8 cellular contexts compared by ENCODE assay signal in genomic region chr6:31971279-31971992, GRCh38. TPM values are rescaled to one million over a fixed set of nuclear protein-coding genes. Genes with fewer than 3 reads are reported as not detected.
DNase-seq lines count a peak whose midpoint lies in the region; ATAC-seq, FAIRE-seq and TF ChIP-seq lines count a peak whose summit lies in the region.

No MANE protein-coding gene starts in this region.

- H3K36me3 ChIP-seq in GM12878 (ENCODE audit: control insufficient read depth in 2 of 2, insufficient read depth in 2 of 2, low read length in 1 of 2) (peaks cover 8 to 12% of the 10 kb centered on the region in 2 experiments; a peak in 3 of 4 replicates), liver (ENCODE audit: control insufficient read depth in 4 of 4, insufficient read depth in 3 of 4, low read depth in 1 of 4, low read length in 3 of 4) (peaks cover 10 to 41% (median 25%) of the 10 kb centered on the region in 4 donors), tibial artery (peaks cover 15 to 50% (median 37%) of the 10 kb centered on the region in 3 donors)

- TF ChIP-seq EP300 in A549 (IDR thresholded peaks at IDR 0.05) (no peak), GM12878 (IDR thresholded peaks at IDR 0.05; ENCODE audit: borderline replicate concordance in 1 of 2, control insufficient read depth in 1 of 2, low read depth in 2 of 2, low read length in 2 of 2) (no peak)

- DNase-seq in A549 (ENCODE audit: low read depth in 1 of 2, low spot score in 1 of 2): no peak
- DNase-seq in HEK293T (ENCODE audit: extremely low spot score): no peak
- DNase-seq in GM12878 (ENCODE audit: low read depth, low spot score): no peak
- DNase-seq in tibial artery: no peak
- no peak for DNase-seq in HuH-7 (ENCODE audit: low spot score)
- no peak for DNase-seq in DMS53 treated with DMSO at 0.1 percent for 48 hours (lab: John Stamatoyannopoulos, UW; ENCODE audit: unreplicated experiment)
- no peak for DNase-seq in GM13976 (ENCODE audit: low spot score)

- ATAC-seq in A549: peak; percentile 30 to 40
- ATAC-seq in GM12878: no peak; the same call in 1 of the 3 replicates

- intact Hi-C loops in GM12878 (cut with micrococcal nuclease; ENCODE audit: unreplicated experiment): no loop called here
- intact Hi-C loops in tibial artery (cut with DNase I; ENCODE audit: low total_unique reads): no loop called here

- 8% methylated on average over 13 of the region's 29 CpGs for WGBS in A549 (ENCODE audit: missing lambda C conversion rate)
- WGBS in GM12878 (ENCODE audit: insufficient coverage, insufficient replicate concordance, low lambda C conversion rate, missing lambda C conversion rate): 27% methylated on average over 28 of the region's 29 CpGs
- WGBS in liver: 21% methylated on average over 29 of the region's 29 CpGs

- TF ChIP-seq POLR2A in A549 (IDR thresholded peaks at IDR 0.05; ENCODE audit: low read length) (no peak), GM12878 (IDR thresholded peaks at IDR 0.05; ENCODE audit: low read depth, low read length) (no peak; the same call in 1 of the 2 replicates)

- H3K4me3 ChIP-seq in A549: peak overlapping the region; percentile 72
- H3K4me3 ChIP-seq in GM12878: peak overlapping the region; percentile 66
- H3K4me3 ChIP-seq in liver (ENCODE audit: low read depth in 1 of 3, low read length in 3 of 3): peak overlapping the region; percentile 69 to 93 (median 78)
- H3K4me3 ChIP-seq in tibial artery: peak overlapping the region; percentile 72 to 75

- FAIRE-seq in A549 (lab: Jason Lieb, UNC): no peak
- peak; percentile 84 for FAIRE-seq in GM12878 (lab: Jason Lieb, UNC)

- H2AFZ ChIP-seq in GM12878 (ENCODE audit: control insufficient read depth, low read depth, low read length): peak overlapping the region; percentile 99

- SMC1A ChIA-PET in GM12878 (lab: Charles Lee; ENCODE audit: uncharacterized antibody, unreplicated experiment): interaction anchor here (1.0 to 1.8 kb wide), 3 partner anchors 12 to 69 kb away, joined by 3 to 17 read pairs (median 3); partner anchors contain the start of genes NELFE, SKIC2 and ZBTB12

- peaks cover 22% of the 10 kb centered on the region for H3K79me2 ChIP-seq in GM12878 (ENCODE audit: control insufficient read depth, insufficient read depth, low read length)

- TF ChIP-seq RAD21 in A549 (conservative IDR thresholded peaks at IDR 0.05 in 1 of 2, IDR thresholded peaks at IDR 0.05 in 1 of 2) (no peak), GM12878 (IDR thresholded peaks at IDR 0.05; ENCODE audit: insufficient read depth, low read depth, low read length) (no peak), liver (IDR thresholded peaks at IDR 0.05) (no peak)

- TF ChIP-seq CTCF in A549 (IDR thresholded peaks at IDR 0.05) (no peak), GM12878 (IDR thresholded peaks at IDR 0.05 in 2 of 3, conservative IDR thresholded peaks at IDR 0.05 in 1 of 3; ENCODE audit: control insufficient read depth in 2 of 3, extremely low read depth in 1 of 3, insufficient read depth in 1 of 3, low read depth in 3 of 3, low read length in 3 of 3) (no peak), liver (IDR thresholded peaks at IDR 0.05; ENCODE audit: low read depth, low read length, missing input control) (no peak), tibial artery (IDR thresholded peaks at IDR 0.05) (no peak), GM13976 (IDR thresholded peaks at IDR 0.05; ENCODE audit: borderline replicate concordance, control extremely low read depth, extremely low read depth, insufficient read depth, missing control alignments) (no peak)

- peaks cover 17% of the 10 kb centered on the region; the same call in 1 of the 3 replicates for H3K4me1 ChIP-seq in A549
- peaks cover 13% of the 10 kb centered on the region for H3K4me1 ChIP-seq in GM12878 (ENCODE audit: control insufficient read depth, insufficient read depth, low read length)
- peaks cover 6 to 34% (median 29%) of the 10 kb centered on the region in 4 donors for H3K4me1 ChIP-seq in liver (ENCODE audit: control insufficient read depth in 4 of 4, insufficient read depth in 4 of 4, low read length in 3 of 4)
- peaks cover 0 to 36% (median 28%) of the 10 kb centered on the region in 4 donors for H3K4me1 ChIP-seq in tibial artery

- RAD21 ChIA-PET in GM12878 (lab: Charles Lee; ENCODE audit: unreplicated experiment): interaction anchor here (0.7 to 1.9 kb wide), 9 partner anchors 13 to 309 kb away, joined by 3 to 11 read pairs (median 3); partner anchors contain the start of genes NELFE, NEU1 and SKIC2

- no peaks in the 10 kb centered on the region for H3K9me3 ChIP-seq in A549
- no peaks in the 10 kb centered on the region for H3K9me3 ChIP-seq in GM12878 (replicated peaks; ENCODE audit: control insufficient read depth, insufficient read depth, low read length)
- H3K9me3 ChIP-seq in liver (ENCODE audit: control insufficient read depth in 4 of 4, low read length in 3 of 4): no peaks in the 10 kb centered on the region
- H3K9me3 ChIP-seq in tibial artery: no peaks in the 10 kb centered on the region

- in situ Hi-C loops in GM12878 (cut with MboI): loop anchor here (10.0 kb wide), 1 partner anchor 63 kb away; the partner anchor contains the start of gene CYP21A2
- in situ Hi-C loops in GM13976 (cut with MboI; ENCODE audit: low sequenced_read_pairs, unreplicated experiment): no loop called here

- H3K27me3 ChIP-seq in GM12878 (replicated peaks in 1 of 2; ENCODE audit: control insufficient read depth in 2 of 2, insufficient read depth in 2 of 2, low read length in 1 of 2) (no peaks in the 10 kb centered on the region), liver (ENCODE audit: control insufficient read depth in 4 of 4, insufficient read depth in 4 of 4, low read length in 3 of 4) (no peaks in the 10 kb centered on the region), tibial artery (no peaks in the 10 kb centered on the region)

- H4K20me1 ChIP-seq in GM12878 (ENCODE audit: control insufficient read depth, insufficient read depth): no peaks in the 10 kb centered on the region

- H3K4me2 ChIP-seq in A549: peak overlapping the region; percentile 96
- H3K4me2 ChIP-seq in GM12878 (ENCODE audit: control insufficient read depth, insufficient read depth): peak overlapping the region; percentile 100

- POLR2A ChIA-PET in A549 (lab: Yijun Ruan, JAX): interaction anchor here (1.1 to 1.8 kb wide), 3 partner anchors 13 to 136 kb away, joined by 6 to 13 read pairs (median 9); partner anchors contain the start of genes NELFE and SKIC2
- POLR2A ChIA-PET in HEK293T (lab: Yijun Ruan, JAX): interaction anchor here (0.8 to 7.0 kb wide), 15 partner anchors 9 to 430 kb away, joined by 3 to 84 read pairs (median 5); partner anchors contain the start of genes AGPAT1, BAG6, DDX39B and EHMT2
- POLR2A ChIA-PET in GM12878 (lab: Charles Lee): interaction anchor here (0.5 to 4.3 kb wide), 5 partner anchors 14 to 424 kb away, joined by 3 to 48 read pairs (median 4); partner anchors contain the start of genes NELFE, NFKBIL1, SKIC2 and ZBTB12

- CTCF ChIA-PET in A549 (lab: Yijun Ruan, JAX): interaction anchor here (0.5 to 2.1 kb wide), 5 partner anchors 12 to 124 kb away, joined by 3 to 10 read pairs (median 6); partner anchors contain the start of gene SKIC2
- CTCF ChIA-PET in HEK293T (lab: Yijun Ruan, JAX): no interaction called here
- CTCF ChIA-PET in GM12878 (lab: Yijun Ruan, JAX): interaction anchor here (0.6 to 3.1 kb wide), 4 partner anchors 12 to 430 kb away, joined by 3 to 10 read pairs (median 4); partner anchors contain the start of genes NELFE and SKIC2

- TSS peak; percentile 92 for BruUV-seq in GM12878 (replicated peaks; lab: Mats Ljungman, UMichigan)

- H3K27ac ChIP-seq in A549 (peak overlapping the region; percentile 89 to 93), GM12878 (ENCODE audit: control insufficient read depth, insufficient read depth) (peak overlapping the region; percentile 99), liver (ENCODE audit: low read depth in 1 of 2, low read length in 2 of 2) (peak overlapping the region; percentile 98 to 99), tibial artery (peak overlapping the region; percentile 93 to 95)

- H3K9ac ChIP-seq in GM12878 (ENCODE audit: control insufficient read depth, insufficient read depth, low read length) (peak overlapping the region; percentile 90), liver (ENCODE audit: low read depth in 1 of 2, low read length in 2 of 2) (peak overlapping the region; percentile 69 to 82)

RNA-seq across cellular contexts. Expression of gene DXO, which starts 0.5 kb away (rescaled TPM):
- polyA plus RNA-seq in A549 (2011; rRNA removed) (12.7 and 16.0 TPM in 2 replicates), A549 (2017; fragmentation: RNase III; extraction: RNeasy Plus Mini Kit Qiagen cat#74134 plus additional on column Dnase treatment) (11.6 to 15.6 TPM (median 14.6 TPM) in 3 replicates), GM12878 (2011; rRNA removed) (6.5 and 13.4 TPM in 2 replicates), GM12878 (2014; fragmentation: Illumina TruSeq; extraction: Trizol) (14.7 and 14.9 TPM in 2 replicates), GM12878 (2014; fragmentation: Nextera tagmentation; extraction: Ambion mirVana) (1 to 10 TPM; 4.5 to 6.4 TPM), GM12878 (2014; rRNA removed) (21.4 and 23.5 TPM in 2 replicates), GM12878 (2016; fragmentation: Nextera tagmentation; extraction: Ambion mirVana) (10 to 100 TPM; 18.9 to 20.8 TPM), liver (1 to 10 TPM; 8.9 to 9.7 TPM)
- 17.6 and 19.7 TPM in 2 replicates for polyA plus RNA-seq in A549 (2012; cell fraction: cytosol; rRNA removed)
- polyA plus RNA-seq in A549 (2012; cell fraction: nucleus; rRNA removed): 53.1 and 54.8 TPM in 2 replicates
- 23.9 and 27.7 TPM in 2 replicates for polyA minus RNA-seq in A549 (2011; rRNA and poly(A)+ RNA removed)
- 21.1 and 23.4 TPM in 2 replicates for total RNA-seq in GM12878 (2013; cell fraction: nucleolus; rRNA removed)
- total RNA-seq in GM12878 (2014; rRNA removed) (17.4 and 17.6 TPM in 2 replicates), GM12878 (2014; rRNA removed; fragmentation: Illumina TruSeq; extraction: Trizol) (11.7 and 12.3 TPM in 2 replicates), GM12878 (2021) (18.5 and 20.2 TPM in 2 replicates), liver (10 to 100 TPM in 1 of 2 donors, 1 to 10 TPM in 1; 4.5 to 11.0 TPM)
- 10.8 TPM for polyA plus RNA-seq in GM12878 (2011; ENCODE audit: low read depth)
- polyA plus RNA-seq in GM12878 (2011; cell fraction: cytosol; rRNA removed): 22.0 and 24.7 TPM in 2 replicates
- 77.8 and 90.8 TPM in 2 replicates for polyA plus RNA-seq in GM12878 (2011; cell fraction: nucleus; rRNA removed)
- 19.5 and 22.7 TPM in 2 replicates for polyA plus RNA-seq in GM12878 (2012)
- polyA minus RNA-seq in GM12878 (2011; rRNA and poly(A)+ RNA removed): 9.9 and 19.3 TPM in 2 replicates
- 4.9 and 9.1 TPM in 2 replicates for polyA minus RNA-seq in GM12878 (2011; cell fraction: cytosol; rRNA and poly(A)+ RNA removed)
- polyA minus RNA-seq in GM12878 (2011; cell fraction: nucleus; rRNA and poly(A)+ RNA removed): 24.3 and 30.0 TPM in 2 replicates

RNA-seq across cellular contexts. Expression of gene C4A, which starts 10.4 kb away (rescaled TPM):
- polyA plus RNA-seq in A549 (2011; rRNA removed) (1.6 and 1.8 TPM in 2 replicates), A549 (2017; fragmentation: RNase III; extraction: RNeasy Plus Mini Kit Qiagen cat#74134 plus additional on column Dnase treatment) (1.3 to 1.4 TPM (median 1.4 TPM) in 3 replicates), GM12878 (2011; rRNA removed) (0.85 and 1.7 TPM in 2 replicates), GM12878 (2014; fragmentation: Illumina TruSeq; extraction: Trizol) (0.32 and 0.85 TPM in 2 replicates), GM12878 (2014; fragmentation: Nextera tagmentation; extraction: Ambion mirVana) (under 1 TPM in 1 of 2 experiments, not detected in 1; 0.13 TPM), GM12878 (2014; rRNA removed) (3.1 and 3.3 TPM in 2 replicates), GM12878 (2016; fragmentation: Nextera tagmentation; extraction: Ambion mirVana) (under 1 TPM; 0.40 to 0.88 TPM), liver (1,000 to 10,000 TPM; 1,485 to 2,903 TPM)
- polyA plus RNA-seq in A549 (2012; cell fraction: cytosol; rRNA removed): 1.0 and 1.6 TPM in 2 replicates
- polyA plus RNA-seq in A549 (2012; cell fraction: nucleus; rRNA removed): 9.5 and 11.3 TPM in 2 replicates
- 2.3 and 3.5 TPM in 2 replicates for polyA minus RNA-seq in A549 (2011; rRNA and poly(A)+ RNA removed)
- total RNA-seq in GM12878 (2013; cell fraction: nucleolus; rRNA removed): 5.2 and 7.5 TPM in 2 replicates
- total RNA-seq in GM12878 (2014; rRNA removed) (0.49 and 3.0 TPM in 2 replicates), GM12878 (2014; rRNA removed; fragmentation: Illumina TruSeq; extraction: Trizol) (0.83 and 0.85 TPM in 2 replicates), GM12878 (2021) (2.9 and 5.4 TPM in 2 replicates), liver (1,000 to 10,000 TPM in 1 of 2 donors, 100 to 1,000 TPM in 1; 410 to 1,584 TPM)
- polyA plus RNA-seq in GM12878 (2011; ENCODE audit: low read depth): 2.9 TPM
- polyA plus RNA-seq in GM12878 (2011; cell fraction: cytosol; rRNA removed): 2.0 and 2.3 TPM in 2 replicates
- polyA plus RNA-seq in GM12878 (2011; cell fraction: nucleus; rRNA removed): 19.3 and 20.6 TPM in 2 replicates
- 2.8 and 3.4 TPM in 2 replicates for polyA plus RNA-seq in GM12878 (2012)
- polyA minus RNA-seq in GM12878 (2011; rRNA and poly(A)+ RNA removed): 0.80 and 3.8 TPM in 2 replicates
- 1.0 TPM in 1 of 2 replicates, not detected in the other for polyA minus RNA-seq in GM12878 (2011; cell fraction: cytosol; rRNA and poly(A)+ RNA removed)
- 5.0 and 10.4 TPM in 2 replicates for polyA minus RNA-seq in GM12878 (2011; cell fraction: nucleus; rRNA and poly(A)+ RNA removed)

RNA-seq across cellular contexts. Expression of gene SKIC2, which starts 12.5 kb away (rescaled TPM):
- polyA plus RNA-seq in A549 (2011; rRNA removed) (20.8 and 23.4 TPM in 2 replicates), A549 (2017; fragmentation: RNase III; extraction: RNeasy Plus Mini Kit Qiagen cat#74134 plus additional on column Dnase treatment) (33.2 to 40.5 TPM (median 37.5 TPM) in 3 replicates), GM12878 (2011; rRNA removed) (13.6 and 20.8 TPM in 2 replicates), GM12878 (2014; fragmentation: Illumina TruSeq; extraction: Trizol) (22.5 and 30.3 TPM in 2 replicates), GM12878 (2014; fragmentation: Nextera tagmentation; extraction: Ambion mirVana) (1 to 10 TPM; 3.3 to 9.3 TPM), GM12878 (2014; rRNA removed) (41.2 and 41.4 TPM in 2 replicates), GM12878 (2016; fragmentation: Nextera tagmentation; extraction: Ambion mirVana) (10 to 100 TPM; 55.5 to 63.7 TPM), liver (10 to 100 TPM; 26.7 to 34.3 TPM)
- 30.5 and 34.2 TPM in 2 replicates for polyA plus RNA-seq in A549 (2012; cell fraction: cytosol; rRNA removed)
- polyA plus RNA-seq in A549 (2012; cell fraction: nucleus; rRNA removed): 161 and 164 TPM in 2 replicates
- 76.6 and 84.8 TPM in 2 replicates for polyA minus RNA-seq in A549 (2011; rRNA and poly(A)+ RNA removed)
- total RNA-seq in GM12878 (2013; cell fraction: nucleolus; rRNA removed): 77.1 and 89.2 TPM in 2 replicates
- total RNA-seq in GM12878 (2014; rRNA removed) (29.1 and 34.6 TPM in 2 replicates), GM12878 (2014; rRNA removed; fragmentation: Illumina TruSeq; extraction: Trizol) (20.5 and 20.8 TPM in 2 replicates), GM12878 (2021) (73.7 and 79.2 TPM in 2 replicates), liver (10 to 100 TPM; 34.7 to 57.6 TPM)
- polyA plus RNA-seq in GM12878 (2011; ENCODE audit: low read depth): 29.9 TPM
- polyA plus RNA-seq in GM12878 (2011; cell fraction: cytosol; rRNA removed): 29.3 and 37.8 TPM in 2 replicates
- polyA plus RNA-seq in GM12878 (2011; cell fraction: nucleus; rRNA removed): 266 and 274 TPM in 2 replicates
- 52.5 and 53.7 TPM in 2 replicates for polyA plus RNA-seq in GM12878 (2012)
- polyA minus RNA-seq in GM12878 (2011; rRNA and poly(A)+ RNA removed): 60.5 and 73.0 TPM in 2 replicates
- 12.8 and 19.4 TPM in 2 replicates for polyA minus RNA-seq in GM12878 (2011; cell fraction: cytosol; rRNA and poly(A)+ RNA removed)
- 92.6 and 122 TPM in 2 replicates for polyA minus RNA-seq in GM12878 (2011; cell fraction: nucleus; rRNA and poly(A)+ RNA removed)

RNA-seq across cellular contexts. Expression of gene NELFE, which starts 12.7 kb away (rescaled TPM):
- polyA plus RNA-seq in A549 (2011; rRNA removed) (54.1 and 64.2 TPM in 2 replicates), A549 (2017; fragmentation: RNase III; extraction: RNeasy Plus Mini Kit Qiagen cat#74134 plus additional on column Dnase treatment) (70.6 to 73.6 TPM (median 72.4 TPM) in 3 replicates), GM12878 (2011; rRNA removed) (29.0 and 39.5 TPM in 2 replicates), GM12878 (2014; fragmentation: Illumina TruSeq; extraction: Trizol) (42.8 and 68.2 TPM in 2 replicates), GM12878 (2014; fragmentation: Nextera tagmentation; extraction: Ambion mirVana) (10 to 100 TPM in 1 of 2 experiments, 1 to 10 TPM in 1; 8.5 to 20.0 TPM), GM12878 (2014; rRNA removed) (63.5 and 75.9 TPM in 2 replicates), GM12878 (2016; fragmentation: Nextera tagmentation; extraction: Ambion mirVana) (100 to 1,000 TPM in 1 of 2 experiments, 10 to 100 TPM in 1; 95.1 to 105 TPM), liver (10 to 100 TPM; 11.9 to 14.2 TPM)
- polyA plus RNA-seq in A549 (2012; cell fraction: cytosol; rRNA removed): 62.4 and 70.9 TPM in 2 replicates
- 34.0 and 43.5 TPM in 2 replicates for polyA plus RNA-seq in A549 (2012; cell fraction: nucleus; rRNA removed)
- 37.4 and 43.2 TPM in 2 replicates for polyA minus RNA-seq in A549 (2011; rRNA and poly(A)+ RNA removed)
- total RNA-seq in GM12878 (2013; cell fraction: nucleolus; rRNA removed): 18.0 and 20.4 TPM in 2 replicates
- total RNA-seq in GM12878 (2014; rRNA removed) (49.0 and 51.9 TPM in 2 replicates), GM12878 (2014; rRNA removed; fragmentation: Illumina TruSeq; extraction: Trizol) (64.9 and 68.5 TPM in 2 replicates), GM12878 (2021) (47.6 and 51.1 TPM in 2 replicates), liver (10 to 100 TPM; 11.1 to 21.8 TPM)
- 22.5 TPM for polyA plus RNA-seq in GM12878 (2011; ENCODE audit: low read depth)
- polyA plus RNA-seq in GM12878 (2011; cell fraction: cytosol; rRNA removed): 38.1 and 41.4 TPM in 2 replicates
- 31.9 and 33.2 TPM in 2 replicates for polyA plus RNA-seq in GM12878 (2011; cell fraction: nucleus; rRNA removed)
- polyA plus RNA-seq in GM12878 (2012): 42.4 and 46.9 TPM in 2 replicates
- 17.6 and 24.8 TPM in 2 replicates for polyA minus RNA-seq in GM12878 (2011; rRNA and poly(A)+ RNA removed)
- 14.7 and 17.8 TPM in 2 replicates for polyA minus RNA-seq in GM12878 (2011; cell fraction: cytosol; rRNA and poly(A)+ RNA removed)
- 11.7 and 17.0 TPM in 2 replicates for polyA minus RNA-seq in GM12878 (2011; cell fraction: nucleus; rRNA and poly(A)+ RNA removed)

RNA-seq across cellular contexts. Expression of gene CFB, which starts 25.5 kb away (rescaled TPM):
- polyA plus RNA-seq in A549 (2011; rRNA removed) (5.6 and 8.6 TPM in 2 replicates), A549 (2017; fragmentation: RNase III; extraction: RNeasy Plus Mini Kit Qiagen cat#74134 plus additional on column Dnase treatment) (2.7 to 4.9 TPM (median 4.4 TPM) in 3 replicates), GM12878 (2011; rRNA removed) (not detected in 2 replicates), GM12878 (2014; fragmentation: Illumina TruSeq; extraction: Trizol) (not detected in 2 replicates), GM12878 (2014; fragmentation: Nextera tagmentation; extraction: Ambion mirVana) (under 1 TPM in 1 of 2 experiments, not detected in 1; 0.09 TPM), GM12878 (2014; rRNA removed) (not detected in 2 replicates), GM12878 (2016; fragmentation: Nextera tagmentation; extraction: Ambion mirVana) (1 to 10 TPM in 1 of 2 experiments, not detected in 1; 1.7 TPM), liver (1,000 to 10,000 TPM; 3,136 to 3,144 TPM)
- 0.33 and 0.54 TPM in 2 replicates for polyA plus RNA-seq in A549 (2012; cell fraction: cytosol; rRNA removed)
- polyA plus RNA-seq in A549 (2012; cell fraction: nucleus; rRNA removed): 2.3 and 3.0 TPM in 2 replicates
- 8.3 and 8.6 TPM in 2 replicates for polyA minus RNA-seq in A549 (2011; rRNA and poly(A)+ RNA removed)
- total RNA-seq in GM12878 (2013; cell fraction: nucleolus; rRNA removed): 0.27 and 1.1 TPM in 2 replicates
- total RNA-seq in GM12878 (2014; rRNA removed) (not detected in 2 replicates), GM12878 (2014; rRNA removed; fragmentation: Illumina TruSeq; extraction: Trizol) (not detected in 2 replicates), GM12878 (2021) (0.44 and 0.72 TPM in 2 replicates), liver (1,000 to 10,000 TPM; 2,016 to 3,272 TPM)
- polyA plus RNA-seq in GM12878 (2011; ENCODE audit: low read depth): not detected
- polyA plus RNA-seq in GM12878 (2011; cell fraction: cytosol; rRNA removed): not detected in 2 replicates
- 0.57 and 0.63 TPM in 2 replicates for polyA plus RNA-seq in GM12878 (2011; cell fraction: nucleus; rRNA removed)
- polyA plus RNA-seq in GM12878 (2012): 0.41 and 0.72 TPM in 2 replicates
- not detected in 2 replicates for polyA minus RNA-seq in GM12878 (2011; rRNA and poly(A)+ RNA removed)
- polyA minus RNA-seq in GM12878 (2011; cell fraction: cytosol; rRNA and poly(A)+ RNA removed): 1.7 and 3.8 TPM in 2 replicates
- 0.48 and 0.57 TPM in 2 replicates for polyA minus RNA-seq in GM12878 (2011; cell fraction: nucleus; rRNA and poly(A)+ RNA removed)

Comparison
In these comparisons a context has a peak if more than half of its experiments do, and no peak if none do; other contexts are left out.
1. RNA of gene C4A, which starts 10.4 kb away (polyA plus RNA-seq): 1,485 to 2,903 TPM in liver; 1.0 to 11.3 TPM in A549 and 0.13 to 20.6 TPM in GM12878; every median in the first group is over 10 times any median in the second.
2. Of the 24 proteins assayed by ChIP-seq in both GM12878 and A549: peak only in GM12878: BCL3, ESRRA, MYC and POLR2AphosphoS2; only in A549: none; in both: none; in neither: 20.
3. Peak in every context shown above with its lines, with median percentiles within 50 percentile points of each other: H3K27ac ChIP-seq and H3K4me3 ChIP-seq.